ENCODE assay signal across 8 cellular contexts in the genomic region with DNA sequence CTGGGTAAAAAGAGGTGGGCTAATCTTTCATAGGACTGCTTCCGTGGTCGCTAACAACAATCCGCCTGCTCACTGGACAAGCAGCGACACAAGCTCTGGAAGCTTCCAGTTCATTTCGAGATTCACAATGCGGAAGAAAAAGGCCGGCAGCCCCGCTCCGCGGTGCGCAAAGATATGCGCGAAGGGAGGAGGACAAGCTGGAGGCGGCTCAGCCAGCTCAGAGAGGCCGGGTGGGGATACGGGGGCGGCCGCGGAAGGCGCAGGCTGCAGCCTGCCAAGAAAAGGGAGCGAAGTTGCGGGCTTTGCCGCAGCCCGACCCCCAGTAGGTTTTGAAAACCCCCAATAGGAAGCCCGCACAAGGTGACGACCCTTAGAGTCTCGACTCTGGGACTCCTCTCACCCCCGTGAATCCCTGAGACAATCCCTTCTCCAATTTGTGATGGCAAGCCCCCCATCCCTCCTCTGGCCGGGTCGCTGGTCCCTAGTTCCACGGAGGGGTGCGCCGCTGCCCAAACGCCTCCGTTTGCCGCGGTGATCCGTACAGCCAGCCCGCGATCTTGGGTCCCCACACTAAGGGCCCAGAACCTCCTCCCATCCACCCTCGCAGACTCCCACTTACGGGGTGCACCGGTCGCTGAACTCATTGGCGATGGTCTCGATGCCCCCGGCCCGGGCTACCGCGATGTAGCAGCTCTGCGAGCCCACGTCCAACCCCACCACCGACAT. TPM values are rescaled to one million over a fixed set of nuclear protein-coding genes. Genes with fewer than 3 reads are reported as not detected.
DNase-seq lines count a peak whose midpoint lies in the region; ATAC-seq, FAIRE-seq and TF ChIP-seq lines count a peak whose summit lies in the region.

No MANE protein-coding gene starts in this region.

- peaks cover 18% of the 10 kb centered on the region for H3K36me3 Mint-ChIP-seq in activated naive CD8-positive, alpha-beta T cell

- TF ChIP-seq CTCF in cardiac muscle cell (IDR thresholded peaks at IDR 0.05; ENCODE audit: low read depth, low read length), result peak; percentile 5
- TF ChIP-seq CTCF in pancreas (IDR thresholded peaks at IDR 0.05), result no peak
- TF ChIP-seq CTCF in thyroid gland (IDR thresholded peaks at IDR 0.05), result no peak

- 0% methylated on average over 53 of the region's 53 CpGs for WGBS in pancreas, 2 donors
- WGBS in thyroid gland, 2 donors, result 0 to 1% methylated on average over 29 to 51 of the region's 53 CpGs

- H3K36me3 ChIP-seq in cardiac muscle cell (no peaks in the 10 kb centered on the region), pancreas (peaks cover 0 to 6% (median 0%) of the 10 kb centered on the region in 3 donors), thyroid gland (no peaks in the 10 kb centered on the region)

- intact Hi-C loops in pancreas (cut with DNase I) (no loop called here), thyroid gland (cut with DNase I) (no loop called here)

- in situ Hi-C loops in SK-MEL-5 (cut with HindIII; ENCODE audit: low pct_unique_long_range_greater_than_20kb, low sequenced_read_pairs), result no loop called here

- H3K4me3 ChIP-seq in cardiac muscle cell (peak overlapping the region; percentile 72), pancreas (peak overlapping the region; percentile 62 to 95 (median 68)), thyroid gland (replicated peaks in 1 of 3) (peak overlapping the region; percentile 52 to 93 (median 65))

- TF ChIP-seq POLR2A in thyroid gland (IDR thresholded peaks at IDR 0.05), result peak in 1 of 2 donors; percentile 72

- peak overlapping the region; percentile 98 for H3K27ac Mint-ChIP-seq in activated naive CD8-positive, alpha-beta T cell

- H3K4me3 Mint-ChIP-seq in activated naive CD8-positive, alpha-beta T cell, result peak overlapping the region; percentile 99

- H3K27ac ChIP-seq in cardiac muscle cell (peak overlapping the region; percentile 80), pancreas (peak overlapping the region; percentile 50 to 100 (median 88)), thyroid gland (peak overlapping the region; percentile 24 to 99 (median 99))

- H3K9me3 Mint-ChIP-seq in activated naive CD8-positive, alpha-beta T cell (ENCODE audit: low read depth), result no peaks in the 10 kb centered on the region

- H3K27me3 ChIP-seq in cardiac muscle cell, result no peaks in the 10 kb centered on the region
- H3K27me3 ChIP-seq in pancreas, result no peaks in the 10 kb centered on the region
- no peaks in the 10 kb centered on the region for H3K27me3 ChIP-seq in thyroid gland

- no peaks in the 10 kb centered on the region for H3K9me3 ChIP-seq in cardiac muscle cell (ENCODE audit: low read depth)
- no peaks in the 10 kb centered on the region for H3K9me3 ChIP-seq in pancreas
- no peaks in the 10 kb centered on the region for H3K9me3 ChIP-seq in thyroid gland

- H3K4me1 ChIP-seq in cardiac muscle cell (ENCODE audit: low read depth) (peaks cover 13% of the 10 kb centered on the region), pancreas (peaks cover 0 to 14% (median 8%) of the 10 kb centered on the region in 3 donors), thyroid gland (peaks cover 4 to 12% of the 10 kb centered on the region in 2 donors)

- H3K27me3 Mint-ChIP-seq in activated naive CD8-positive, alpha-beta T cell, result no peaks in the 10 kb centered on the region

- peaks cover 44% of the 10 kb centered on the region for H3K4me1 Mint-ChIP-seq in activated naive CD8-positive, alpha-beta T cell (ENCODE audit: low read depth)

- FAIRE-seq in pancreas (lab: Jason Lieb, UNC), result no peak

- ATAC-seq in GM19043 (IDR thresholded peaks at IDR 0.05; ENCODE audit: low read depth, unreplicated experiment) (peak; percentile 31), HG03460 (IDR thresholded peaks at IDR 0.05; ENCODE audit: unreplicated experiment) (peak; percentile 3), pancreas (peak; percentile 16 to 53 (median 34))

- peak; percentile 83 for DNase-seq in AG20443 (ENCODE audit: low spot score)
- DNase-seq in SK-MEL-5 (ENCODE audit: low read depth, low spot score), result peak; percentile 58
- DNase-seq in cardiac muscle cell (ENCODE audit: low read depth in 1 of 2, low spot score in 1 of 2), result peak; percentile 85 to 86
- DNase-seq in pancreas, result peak; percentile 32 to 86 (median 65)
- DNase-seq in thyroid gland, result peak; percentile 58 to 59

RNA-seq across cellular contexts. Expression of a gene that starts 0.7 kb away (rescaled TPM):
- total RNA-seq in SK-MEL-5 (2014; rRNA removed; shearing (Covaris generic)), result 184 and 206 TPM in 2 replicates
- 113 and 135 TPM in 2 replicates for polyA plus RNA-seq in SK-MEL-5 (2015; cell fraction: cytosol; rRNA removed)
- 143 and 189 TPM in 2 replicates for polyA plus RNA-seq in SK-MEL-5 (2015; cell fraction: nucleus; rRNA removed)
- total RNA-seq in cardiac muscle cell (25.8 and 31.3 TPM in 2 replicates), pancreas (10 to 100 TPM; 11.1 to 37.0 (median 19.4) TPM), thyroid gland (10 to 100 TPM; 38.3 to 56.3 (median 48.7) TPM)
- polyA plus RNA-seq in cardiac muscle cell (42.2 and 50.8 TPM in 2 replicates), pancreas (10 to 100 TPM; 21.5 to 31.5 TPM)

RNA-seq across cellular contexts. Expression of a gene that starts 38.8 kb away (rescaled TPM):
- 7.7 and 8.2 TPM in 2 replicates for total RNA-seq in SK-MEL-5 (2014; rRNA removed; shearing (Covaris generic))
- polyA plus RNA-seq in SK-MEL-5 (2015; cell fraction: cytosol; rRNA removed), result 4.0 and 4.5 TPM in 2 replicates
- 4.1 and 6.2 TPM in 2 replicates for polyA plus RNA-seq in SK-MEL-5 (2015; cell fraction: nucleus; rRNA removed)
- total RNA-seq in cardiac muscle cell (5.8 and 6.2 TPM in 2 replicates), pancreas (1 to 10 TPM; 1.6 to 3.4 (median 2.1) TPM), thyroid gland (10 to 100 TPM; 10.8 to 14.0 (median 11.8) TPM)
- polyA plus RNA-seq in cardiac muscle cell (4.5 and 9.5 TPM in 2 replicates), pancreas (1 to 10 TPM; 1.5 to 1.9 TPM)

Comparison
In these comparisons a context has a peak if more than half of its experiments do, and no peak if none do; other contexts are left out.
1. Peak in every context shown above with its lines: DNase-seq, ATAC-seq, H3K4me3 ChIP-seq and H3K27ac ChIP-seq.